In the genomic region with DNA sequence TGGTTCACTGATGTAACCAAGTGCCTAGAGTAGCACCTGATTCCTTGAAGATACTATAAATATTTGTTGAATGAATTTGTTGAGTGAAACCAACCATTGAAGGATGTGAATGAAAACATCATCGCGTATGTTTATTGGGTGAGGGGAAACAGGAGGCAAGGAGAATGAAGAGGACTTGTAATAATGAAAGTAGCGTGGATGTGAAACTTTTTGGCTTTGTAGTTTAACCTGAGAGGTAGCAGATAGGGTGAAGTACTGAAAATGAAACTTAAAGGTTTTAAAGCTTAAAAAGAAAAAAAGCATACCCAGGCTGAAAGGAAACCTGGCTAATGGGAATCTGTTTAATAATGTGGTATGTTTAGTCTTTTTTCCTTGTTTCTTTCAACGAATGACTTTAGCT, we compare ENCODE assay signal across 7 cellular contexts. TPM values are rescaled to one million over a fixed set of nuclear protein-coding genes. Genes with fewer than 3 reads are reported as not detected.
DNase-seq lines count a peak whose midpoint lies in the region; ATAC-seq lines count a peak whose summit lies in the region.

No MANE protein-coding gene starts in this region.

- peak overlapping the region in 6 of 8 donors; percentile 5 to 90 (median 37) for H3K4me3 Mint-ChIP-seq in naive B cell

- ATAC-seq in GM18870 (IDR thresholded peaks at IDR 0.05; ENCODE audit: unreplicated experiment) (peak; percentile 91), GM21717 (IDR thresholded peaks at IDR 0.05; ENCODE audit: unreplicated experiment) (peak; percentile 78), HG03520 (IDR thresholded peaks at IDR 0.05; ENCODE audit: unreplicated experiment) (peak; percentile 72), naive B cell (ENCODE audit: low read depth in 2 of 2) (peak; percentile 67 to 72)

- H3K9me3 Mint-ChIP-seq in naive B cell, result no peaks in the 10 kb centered on the region

- H3K27me3 Mint-ChIP-seq in naive B cell, result no peaks in the 10 kb centered on the region

- no peaks in the 10 kb centered on the region for H3K36me3 Mint-ChIP-seq in naive B cell

- peak overlapping the region; percentile 12 to 84 (median 52) for H3K27ac Mint-ChIP-seq in naive B cell

- peak; percentile 46 for DNase-seq in naive B cell
- DNase-seq in AG20443 (ENCODE audit: low spot score), result no peak
- no peak for DNase-seq in NCI-H510A treated with DMSO at 0.1 percent for 48 hours (lab: John Stamatoyannopoulos, UW)
- DNase-seq in stimulated activated CD4-positive, alpha-beta T cell treated with anti-CD3 and anti-CD28 coated beads, Interleukin-4, amount 100 ng/mL, for 4 hours, result no peak

- H3K4me1 Mint-ChIP-seq in naive B cell, result peaks cover 34 to 76% (median 65%) of the 10 kb centered on the region in 3 donors

RNA-seq across cellular contexts. Expression of a gene that starts 5.2 kb away (rescaled TPM):
- polyA plus RNA-seq in naive B cell (ENCODE audit: low read depth in 6 of 6), result 10 to 100 TPM in 5 of 6 donors, 1 to 10 TPM in 1; 9.4 to 27.7 (median 13.6) TPM
